Comparison of ENCODE assay signal across 9 cellular contexts in the genomic region with DNA sequence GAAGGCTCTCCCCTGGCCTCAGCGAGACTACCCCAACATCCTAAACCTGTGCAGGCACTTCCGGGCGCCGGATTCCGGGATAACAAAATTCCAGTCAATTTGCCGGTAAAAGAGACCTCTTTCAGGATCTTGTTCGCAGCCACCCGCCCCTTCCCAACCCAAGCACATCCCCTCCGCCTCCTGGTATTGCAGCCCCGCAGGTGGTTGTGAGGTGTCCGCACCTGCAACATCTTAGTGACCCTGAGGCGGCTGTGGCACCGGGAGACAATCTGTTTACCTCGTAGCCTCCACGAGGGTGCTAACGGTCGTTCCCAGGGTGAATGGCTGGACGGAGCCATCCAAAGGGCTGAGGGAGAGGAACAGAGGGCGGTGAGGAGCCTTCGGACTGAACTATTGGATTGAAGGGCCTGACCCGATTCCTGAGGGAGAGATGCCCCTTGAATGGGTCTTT. TPM values are rescaled to one million over a fixed set of nuclear protein-coding genes. Genes with fewer than 3 reads are reported as not detected.
DNase-seq lines count a peak whose midpoint lies in the region; ATAC-seq and TF ChIP-seq lines count a peak whose summit lies in the region.
"Had no signal": no experiment of that assay in that cellular context is flagged by ENCODE, and none has a peak within 500 bp of the region (broad histone marks: within the 10 kb centered on the region; RNA-seq: fewer than 3 reads in every experiment).

No MANE protein-coding gene starts in this region.

- H3K36me3 ChIP-seq in adipocyte (ENCODE audit: control insufficient read depth, insufficient read depth, low read length, severe bottlenecking) (no peaks in the 10 kb centered on the region), left lung (no peaks in the 10 kb centered on the region), thoracic aorta (no peaks in the 10 kb centered on the region)

- H3K27me3 ChIP-seq in adipocyte (replicated peaks; ENCODE audit: control insufficient read depth, insufficient read depth, low read length) (peaks cover 55% of the 10 kb centered on the region), left lung (peaks cover 53 to 91% of the 10 kb centered on the region in 2 donors), thoracic aorta (replicated peaks; ENCODE audit: insufficient read depth) (peaks cover 8% of the 10 kb centered on the region)

- no peak for DNase-seq in activated T-cell treated with anti-CD3 and anti-CD28 coated beads, Interleukin-2, amount 50 U/mL, for 72 hours
- DNase-seq in activated T-cell treated with anti-CD3 and anti-CD28 coated beads, Interleukin-2, amount 50 U/mL, for 1 hour: no peak
- DNase-seq in adipocyte (ENCODE audit: low read depth): no peak
- no peak for DNase-seq in left lung
- no peak for DNase-seq in thoracic aorta (ENCODE audit: low spot score)
- DNase-seq in NCI-H1048 (lab: John Stamatoyannopoulos, UW): no peak
- no peak for DNase-seq in NCI-H1436 (lab: John Stamatoyannopoulos, UW)
- DNase-seq: central memory CD4-positive, alpha-beta T cell had no signal

- no peak for ATAC-seq in activated T-cell treated with anti-CD3 and anti-CD28 coated beads, Interleukin-2, amount 50 U/mL, for 72 hours (replicated peaks in 1 of 2)
- ATAC-seq in left lung (no peak), thoracic aorta (ENCODE audit: insufficient number of reproducible peaks, low FRiP score, low read depth) (no peak), GM18873 (IDR thresholded peaks at IDR 0.05; ENCODE audit: low FRiP score, unreplicated experiment) (no peak)

- no peak overlapping the region for H3K27ac Mint-ChIP-seq in activated T-cell treated with anti-CD3 and anti-CD28 coated beads, Interleukin-2, amount 50 U/mL, for 72 hours

- H3K27me3 Mint-ChIP-seq in activated T-cell treated with anti-CD3 and anti-CD28 coated beads, Interleukin-2, amount 50 U/mL, for 72 hours (ENCODE audit: low read depth): peaks cover 63% of the 10 kb centered on the region

- peak overlapping the region; percentile 67 to 76 for H3K4me3 Mint-ChIP-seq in activated T-cell treated with anti-CD3 and anti-CD28 coated beads, Interleukin-2, amount 50 U/mL, for 72 hours

- no peak for TF ChIP-seq CTCF in left lung (IDR thresholded peaks at IDR 0.05)
- no peak for TF ChIP-seq CTCF in thoracic aorta (IDR thresholded peaks at IDR 0.05)

- H3K4me3 ChIP-seq in adipocyte (ENCODE audit: low read length): peak overlapping the region; percentile 86
- H3K4me3 ChIP-seq in left lung: peak overlapping the region; percentile 27 to 38
- peak overlapping the region; percentile 59 for H3K4me3 ChIP-seq in thoracic aorta

- H3K27ac ChIP-seq in left lung (peak overlapping the region in 1 of 2 donors; percentile 33), thoracic aorta (no peak overlapping the region)

- H3K9me3 ChIP-seq in adipocyte (ENCODE audit: control insufficient read depth, low read length) (no peaks in the 10 kb centered on the region), left lung (no peaks in the 10 kb centered on the region), thoracic aorta (no peaks in the 10 kb centered on the region)

- H3K9me3 Mint-ChIP-seq in activated T-cell treated with anti-CD3 and anti-CD28 coated beads, Interleukin-2, amount 50 U/mL, for 72 hours: no peaks in the 10 kb centered on the region

- no peak overlapping the region for H3K9ac ChIP-seq in adipocyte (ENCODE audit: low read length)

- peaks cover 6% of the 10 kb centered on the region for H3K4me1 Mint-ChIP-seq in activated T-cell treated with anti-CD3 and anti-CD28 coated beads, Interleukin-2, amount 50 U/mL, for 72 hours (ENCODE audit: low read depth)

- H3K36me3 Mint-ChIP-seq in activated T-cell treated with anti-CD3 and anti-CD28 coated beads, Interleukin-2, amount 50 U/mL, for 72 hours (ENCODE audit: insufficient read depth in 2 of 2): peaks cover 0 to 1% of the 10 kb centered on the region in 2 donors

- H3K4me1 ChIP-seq in adipocyte (ENCODE audit: control insufficient read depth, insufficient read depth, low read length) (peaks cover 9% of the 10 kb centered on the region), left lung (peaks cover 0 to 13% of the 10 kb centered on the region in 2 donors), thoracic aorta (ENCODE audit: control insufficient read depth in 1 of 2, low read depth in 2 of 2) (peaks cover under 1 to 11% of the 10 kb centered on the region in 2 donors)

- intact Hi-C loops in left lung (cut with DNase I): no loop called here

RNA-seq across cellular contexts. Expression of a gene that starts 2.1 kb away (rescaled TPM):
- total RNA-seq in activated T-cell treated with anti-CD3 and anti-CD28 coated beads, Interleukin-2, amount 50 U/mL, for 72 hours: under 1 TPM; 0.07 to 0.16 TPM
- total RNA-seq in left lung (1 to 10 TPM; 2.8 to 3.1 TPM), thoracic aorta (1 to 10 TPM; 2.7 to 3.6 TPM)

Comparison
In these comparisons a context has a peak if more than half of its experiments do, and no peak if none do; other contexts are left out.
1. H3K4me3 ChIP-seq: peak in every context shown above with its lines; median percentile 86 in adipocyte; 59 in thoracic aorta; 32 in left lung.